Comparison of ENCODE assay signal across 12 cellular contexts in the genomic region with DNA sequence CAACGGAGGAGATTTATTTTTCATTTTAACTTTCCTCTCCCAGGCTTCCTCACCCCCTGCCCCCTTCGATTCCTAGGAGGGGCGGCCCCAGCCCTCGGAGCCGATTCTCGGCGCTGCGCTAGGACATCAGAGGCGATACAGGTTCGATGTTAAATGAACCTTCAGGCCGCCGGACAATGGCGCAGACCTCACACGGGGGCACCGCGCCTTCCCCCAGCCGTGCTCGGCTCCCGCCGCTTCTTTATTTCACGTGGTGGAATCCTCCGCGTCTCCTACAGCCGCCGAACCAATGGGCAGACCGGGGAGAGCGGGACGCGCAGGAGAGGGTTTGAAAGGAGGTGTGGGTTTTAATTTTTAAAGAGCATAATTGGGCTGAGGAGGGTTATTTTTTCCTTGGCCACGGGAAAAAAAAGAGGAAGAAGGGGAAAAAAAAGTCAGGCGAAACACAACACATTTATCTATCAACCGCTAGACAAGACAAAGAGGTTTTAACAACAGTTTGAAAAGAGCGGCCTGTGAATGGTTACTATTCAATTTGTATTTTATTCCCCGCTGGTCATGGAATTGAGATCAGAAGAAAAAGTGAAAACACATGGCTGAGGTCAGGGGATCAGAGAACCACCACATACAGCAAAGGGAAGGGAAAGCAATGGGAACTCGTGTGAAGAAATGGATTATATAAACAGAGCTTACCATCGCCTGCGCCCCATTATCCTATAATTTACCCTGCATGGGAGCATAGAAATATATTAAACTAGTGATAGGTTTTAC.
A peak's percentile ranks its signal among the peaks of the same experiment; 100 is the strongest.
DNase-seq lines count a peak whose midpoint lies in the region; ATAC-seq, FAIRE-seq and TF ChIP-seq lines count a peak whose summit lies in the region.
"Had no signal": no experiment of that assay in that cellular context is flagged by ENCODE, and none has a peak within 500 bp of the region (broad histone marks: within the 10 kb centered on the region; RNA-seq: fewer than 3 reads in every experiment).

No MANE protein-coding gene starts in this region.

- no peak for TF ChIP-seq CTCF in ascending aorta (IDR thresholded peaks at IDR 0.05)
- TF ChIP-seq CTCF in keratinocyte (optimal IDR thresholded peaks at IDR 0.05 in 1 of 3, IDR thresholded peaks at IDR 0.05 in 1 of 3, conservative IDR thresholded peaks at IDR 0.05 in 1 of 3; ENCODE audit: extremely low read depth in 1 of 3, insufficient read depth in 2 of 3, low read length in 3 of 3): no peak
- no peak for TF ChIP-seq CTCF in thoracic aorta (IDR thresholded peaks at IDR 0.05)
- TF ChIP-seq CTCF in spleen (IDR thresholded peaks at IDR 0.05 in 8 of 11, conservative IDR thresholded peaks at IDR 0.05 in 3 of 11): no peak
- no peak for TF ChIP-seq CTCF in dorsolateral prefrontal cortex (IDR thresholded peaks at IDR 0.05 in 54 of 56, conservative IDR thresholded peaks at IDR 0.05 in 2 of 56; ENCODE audit: low read depth in 1 of 56, partially characterized antibody in 56 of 56)

- no peaks in the 10 kb centered on the region for H3K79me2 ChIP-seq in keratinocyte (ENCODE audit: control insufficient read depth, insufficient read depth, low read length)

- H3K27me3 Mint-ChIP-seq in activated naive CD8-positive, alpha-beta T cell treated with anti-CD3 and anti-CD28 coated beads, Interleukin-2, amount 10 ng/mL, durations not matched to agents 7 days and 5 days: peaks cover 89% of the 10 kb centered on the region
- peaks cover 89% of the 10 kb centered on the region for H3K27me3 Mint-ChIP-seq in activated naive CD8-positive, alpha-beta T cell treated with anti-CD3 and anti-CD28 coated beads, Interleukin-2, amount 50 U/mL, for 24 hours

- WGBS in spleen, 5 donors: 5 to 8% (median 6%) methylated on average over 36 to 37 of the region's 37 CpGs

- H3K9ac ChIP-seq in keratinocyte (ENCODE audit: control insufficient read depth, extremely low read depth, insufficient read depth, low read length): no peak overlapping the region

- no peak for DNase-seq in activated naive CD8-positive, alpha-beta T cell treated with anti-CD3 and anti-CD28 coated beads, Interleukin-2, amount 10 ng/mL, durations not matched to agents 7 days and 5 days
- DNase-seq in activated naive CD8-positive, alpha-beta T cell treated with anti-CD3 and anti-CD28 coated beads, Interleukin-2, amount 50 U/mL, for 24 hours: no peak
- DNase-seq in ascending aorta (ENCODE audit: low spot score in 2 of 2) (peak in 1 of 2 donors; percentile 48), keratinocyte (ENCODE audit: low read depth, low spot score) (no peak), thoracic aorta (ENCODE audit: low spot score) (no peak), spleen (no peak), NCI-H187 (lab: John Stamatoyannopoulos, UW) (no peak), dorsolateral prefrontal cortex (no peak)

- peaks cover 0 to 7% of the 10 kb centered on the region in 2 donors for H3K4me1 ChIP-seq in ascending aorta
- H3K4me1 ChIP-seq in keratinocyte (ENCODE audit: control insufficient read depth, extremely low read depth, insufficient read depth, low read length): peaks cover 12% of the 10 kb centered on the region
- peaks cover 7 to 28% of the 10 kb centered on the region in 2 donors for H3K4me1 ChIP-seq in thoracic aorta (ENCODE audit: control insufficient read depth in 1 of 2, low read depth in 2 of 2)
- peaks cover 13 to 42% (median 28%) of the 10 kb centered on the region in 6 donors for H3K4me1 ChIP-seq in spleen
- H3K4me1 ChIP-seq: HAP-1 had no signal

- peaks cover 5% of the 10 kb centered on the region for H3K9me3 Mint-ChIP-seq in activated naive CD8-positive, alpha-beta T cell treated with anti-CD3 and anti-CD28 coated beads, Interleukin-2, amount 10 ng/mL, durations not matched to agents 7 days and 5 days
- H3K9me3 Mint-ChIP-seq in activated naive CD8-positive, alpha-beta T cell treated with anti-CD3 and anti-CD28 coated beads, Interleukin-2, amount 50 U/mL, for 24 hours: no peaks in the 10 kb centered on the region

- POLR2A ChIA-PET in activated naive CD8-positive, alpha-beta T cell treated with anti-CD3 and anti-CD28 coated beads, Interleukin-2, amount 10 ng/mL, durations not matched to agents 7 days and 5 days (lab: Charles Lee): no interaction called here

- dilution Hi-C loops in keratinocyte (cut with MboI; ENCODE audit: extremely low pct_ligation_motif_present, low sequenced_read_pairs): no loop called here

- H3K27ac ChIP-seq in ascending aorta (no peak overlapping the region), keratinocyte (ENCODE audit: control insufficient read depth, insufficient read depth, low read length) (no peak overlapping the region), thoracic aorta (no peak overlapping the region), spleen (no peak overlapping the region), dorsolateral prefrontal cortex (no peak overlapping the region)
- H3K27ac ChIP-seq: neutrophil had no signal

- H3K27me3 ChIP-seq in ascending aorta (peaks cover 8% of the 10 kb centered on the region), keratinocyte (ENCODE audit: control insufficient read depth, extremely low read depth, insufficient read depth, low read length) (peaks cover 76% of the 10 kb centered on the region), thoracic aorta (replicated peaks; ENCODE audit: insufficient read depth) (peaks cover 18% of the 10 kb centered on the region), spleen (replicated peaks in 1 of 7) (peaks cover 27 to 100% (median 96%) of the 10 kb centered on the region in 7 donors), dorsolateral prefrontal cortex (peaks cover 25 to 100% (median 88%) of the 10 kb centered on the region in 45 donors)

- TF ChIP-seq POLR2A in spleen (IDR thresholded peaks at IDR 0.05): no peak

- H3K9me3 ChIP-seq in ascending aorta (no peaks in the 10 kb centered on the region), keratinocyte (ENCODE audit: control insufficient read depth, low read depth, low read length) (no peaks in the 10 kb centered on the region), thoracic aorta (no peaks in the 10 kb centered on the region), spleen (peaks cover 0 to 8% (median 0%) of the 10 kb centered on the region in 8 donors)
- H3K9me3 ChIP-seq: neutrophil had no signal

- no peaks in the 10 kb centered on the region for H4K20me1 ChIP-seq in keratinocyte (ENCODE audit: control insufficient read depth, extremely low read depth, insufficient read depth, low read length)

- H3K4me2 ChIP-seq in keratinocyte (ENCODE audit: control insufficient read depth, extremely low read depth, insufficient read depth, low read depth, low read length): peak overlapping the region; percentile 82

- H2AFZ ChIP-seq in keratinocyte (ENCODE audit: control insufficient read depth, low read length): no peak overlapping the region

- no peaks in the 10 kb centered on the region for H3K9me1 ChIP-seq in keratinocyte (ENCODE audit: control insufficient read depth, extremely low read depth, insufficient read depth, low read length)

- peak overlapping the region; percentile 49 to 55 for H3K4me3 ChIP-seq in ascending aorta
- H3K4me3 ChIP-seq in keratinocyte (ENCODE audit: control insufficient read depth in 2 of 3, extremely low read depth in 1 of 3, insufficient read depth in 2 of 3, low read depth in 1 of 3, low read length in 3 of 3): peak overlapping the region in 2 of 3 experiments; percentile 44 to 60
- H3K4me3 ChIP-seq in thoracic aorta: peak overlapping the region; percentile 69
- H3K4me3 ChIP-seq in spleen: peak overlapping the region in 1 of 8 donors; percentile 42
- H3K4me3 ChIP-seq in dorsolateral prefrontal cortex: peak overlapping the region in 29 of 59 donors; percentile 1 to 46 (median 27)

- ATAC-seq in activated naive CD8-positive, alpha-beta T cell treated with anti-CD3 and anti-CD28 coated beads, Interleukin-2, amount 10 ng/mL, durations not matched to agents 7 days and 5 days (ENCODE audit: low read depth): no peak
- no peak for ATAC-seq in activated naive CD8-positive, alpha-beta T cell treated with anti-CD3 and anti-CD28 coated beads, Interleukin-2, amount 50 U/mL, for 24 hours
- ATAC-seq in thoracic aorta (ENCODE audit: insufficient number of reproducible peaks, low FRiP score, low read depth): no peak
- ATAC-seq: activated CD4-positive, CD25-positive, alpha-beta regulatory T cell treated with anti-CD3 and anti-CD28 coated beads, Interleukin-2, amount 50 U/mL, for 24 hours; activated naive CD4-positive, alpha-beta T cell treated with anti-CD3 and anti-CD28 coated beads, Interleukin-2, amount 50 U/mL, for 72 hours had no signal

- H3K4me3 Mint-ChIP-seq in activated naive CD8-positive, alpha-beta T cell treated with anti-CD3 and anti-CD28 coated beads, Interleukin-2, amount 10 ng/mL, durations not matched to agents 7 days and 5 days: peak overlapping the region; percentile 9
- no peak overlapping the region for H3K4me3 Mint-ChIP-seq in activated naive CD8-positive, alpha-beta T cell treated with anti-CD3 and anti-CD28 coated beads, Interleukin-2, amount 50 U/mL, for 24 hours

- peak overlapping the region; percentile 50 for H3K27ac Mint-ChIP-seq in activated naive CD8-positive, alpha-beta T cell treated with anti-CD3 and anti-CD28 coated beads, Interleukin-2, amount 10 ng/mL, durations not matched to agents 7 days and 5 days
- no peak overlapping the region for H3K27ac Mint-ChIP-seq in activated naive CD8-positive, alpha-beta T cell treated with anti-CD3 and anti-CD28 coated beads, Interleukin-2, amount 50 U/mL, for 24 hours

- H3K36me3 ChIP-seq in ascending aorta (no peaks in the 10 kb centered on the region), keratinocyte (ENCODE audit: control insufficient read depth in 2 of 2, extremely low read depth in 1 of 2, insufficient read depth in 2 of 2, low read length in 2 of 2) (no peaks in the 10 kb centered on the region), thoracic aorta (no peaks in the 10 kb centered on the region), spleen (no peaks in the 10 kb centered on the region)
- H3K36me3 ChIP-seq: HAP-1, neutrophil had no signal

- peaks cover 13% of the 10 kb centered on the region for H3K4me1 Mint-ChIP-seq in activated naive CD8-positive, alpha-beta T cell treated with anti-CD3 and anti-CD28 coated beads, Interleukin-2, amount 10 ng/mL, durations not matched to agents 7 days and 5 days
- peaks cover 16% of the 10 kb centered on the region for H3K4me1 Mint-ChIP-seq in activated naive CD8-positive, alpha-beta T cell treated with anti-CD3 and anti-CD28 coated beads, Interleukin-2, amount 50 U/mL, for 24 hours

- no peak for FAIRE-seq in keratinocyte (lab: Jason Lieb, UNC)

- intact Hi-C loops in ascending aorta (cut with DNase I) (loop anchor here (5.0 kb wide), 3 partner anchors 37 to 218 kb away; no protein-coding TSS in a partner anchor), spleen (cut with DNase I; ENCODE audit: low total_unique reads) (loop anchor here (10.0 kb wide), 1 partner anchor 155 kb away; no protein-coding TSS in a partner anchor), dorsolateral prefrontal cortex (cut with DNase I) (loop anchor here in 1 of 2 donors (10.0 kb wide), 1 partner anchor 145 kb away; a partner anchor contains a TSS)

- H3K36me3 Mint-ChIP-seq in activated naive CD8-positive, alpha-beta T cell treated with anti-CD3 and anti-CD28 coated beads, Interleukin-2, amount 10 ng/mL, durations not matched to agents 7 days and 5 days: peaks cover 8% of the 10 kb centered on the region
- H3K36me3 Mint-ChIP-seq in activated naive CD8-positive, alpha-beta T cell treated with anti-CD3 and anti-CD28 coated beads, Interleukin-2, amount 50 U/mL, for 24 hours (ENCODE audit: low read depth): peaks cover 1% of the 10 kb centered on the region
